In genomic region chr16:25416002-25416401, GRCh38 we compare ENCODE assay signal across 33 cellular contexts.
"Had no signal": no experiment of that assay in that cellular context is flagged by ENCODE, and none has a peak within 500 bp of the region (broad histone marks: within the 10 kb centered on the region; RNA-seq: fewer than 3 reads in every experiment).

No MANE protein-coding gene starts in this region.

- H3K9me3 ChIP-seq: adrenal gland, ascending aorta, body of pancreas, breast epithelium had no signal

- H3K27ac ChIP-seq: adrenal gland, ascending aorta, body of pancreas, brain microvascular endothelial cell, breast epithelium, cardiac muscle cell had no signal

- H3K36me3 ChIP-seq: adrenal gland, ascending aorta, brain microvascular endothelial cell, breast epithelium, cardiac muscle cell had no signal

- ATAC-seq: activated naive CD4-positive, alpha-beta T cell treated with anti-CD3 and anti-CD28 coated beads, Interleukin-2, amount 50 U/mL, for 72 hours; activated naive CD8-positive, alpha-beta T cell treated with anti-CD3 and anti-CD28 coated beads, Interleukin-2, amount 50 U/mL, for 24 hours; activated T-cell treated with anti-CD3 and anti-CD28 coated beads, Interleukin-2, amount 50 U/mL, for 4 hours; activated T-cell treated with anti-CD3 and anti-CD28 coated beads, Interleukin-2, amount 50 U/mL, for 72 hours; activated T-helper 17 cell treated with anti-CD3 and anti-CD28 coated beads, Interleukin-2, amount 50 U/mL, for 72 hours; body of pancreas had no signal

- H3K27me3 ChIP-seq: ascending aorta, body of pancreas, brain microvascular endothelial cell, breast epithelium, cardiac muscle cell had no signal

- DNase-seq: activated effector memory CD4-positive, alpha-beta T cell treated with anti-CD3 and anti-CD28 coated beads, Interleukin-2, amount 50 U/mL, for 16 hours; activated effector memory CD4-positive, alpha-beta T cell treated with Interleukin-2 at 50 U/mL for 16 hours; activated gamma-delta T cell; activated gamma-delta T cell treated with Interleukin-2 at 50 U/mL for 16 hours; activated naive CD4-positive, alpha-beta T cell; activated naive CD4-positive, alpha-beta T cell treated with anti-CD3 and anti-CD28 coated beads for 36 hours; activated naive CD4-positive, alpha-beta T cell treated with anti-CD3 and anti-CD28 coated beads, Interleukin-2, amount 10 ng/mL, durations not matched to agents 7 days and 5 days; activated naive CD4-positive, alpha-beta T cell treated with anti-CD3 and anti-CD28 coated beads, Interleukin-2, amount 50 U/mL, for 16 hours; activated naive CD4-positive, alpha-beta T cell treated with Interleukin-2 at 50 U/mL for 16 hours; activated naive CD8-positive, alpha-beta T cell treated with anti-CD3 and anti-CD28 coated beads for 36 hours; activated naive CD8-positive, alpha-beta T cell treated with anti-CD3 and anti-CD28 coated beads, Interleukin-2, amount 10 ng/mL, durations not matched to agents 7 days and 5 days; activated naive CD8-positive, alpha-beta T cell treated with anti-CD3 and anti-CD28 coated beads, Interleukin-2, amount 50 U/mL, for 24 hours; activated T-cell treated with anti-CD3 and anti-CD28 coated beads, Interleukin-2, amount 50 U/mL, for 24 hours; activated T-cell treated with anti-CD3 and anti-CD28 coated beads, Interleukin-2, amount 50 U/mL, for 4 hours; activated T-cell treated with anti-CD3 and anti-CD28 coated beads, Interleukin-2, amount 50 U/mL, for 48 hours; activated T-cell treated with anti-CD3 and anti-CD28 coated beads, Interleukin-2, amount 50 U/mL, for 72 hours; adrenal gland; amniotic stem cell; amygdala; anterior cingulate cortex; aorta; body of pancreas; brain microvascular endothelial cell; caudate nucleus; central memory CD4-positive, alpha-beta T cell; cerebellar nuclear complex had no signal

- H3K4me1 ChIP-seq: adrenal gland, ascending aorta, body of pancreas, breast epithelium had no signal

- H3K4me3 ChIP-seq: adrenal gland, ascending aorta, body of pancreas, breast epithelium, cardiac muscle cell had no signal

- FAIRE-seq: astrocyte, bronchial epithelial cell had no signal
